Comparison of ENCODE assay signal across 19 cellular contexts in genomic region chr4:86967061-86967460, GRCh38. TPM values are rescaled to one million over a fixed set of nuclear protein-coding genes. Genes with fewer than 3 reads are reported as not detected.
DNase-seq lines count a peak whose midpoint lies in the region; ATAC-seq and TF ChIP-seq lines count a peak whose summit lies in the region.
"Had no signal": no experiment of that assay in that cellular context is flagged by ENCODE, and none has a peak within 500 bp of the region (broad histone marks: within the 10 kb centered on the region; RNA-seq: fewer than 3 reads in every experiment).

No MANE protein-coding gene starts in this region.

- H3K9me3 ChIP-seq in KOPT-K1 (ENCODE audit: insufficient read depth, low read length, poor library complexity, severe bottlenecking) (no peaks in the 10 kb centered on the region), testis (no peaks in the 10 kb centered on the region)
- H3K9me3 ChIP-seq: right lobe of liver had no signal

- H3K4me1 Mint-ChIP-seq in memory B cell = peaks cover 14% of the 10 kb centered on the region

- peak overlapping the region; percentile 65 for H3K27ac ChIP-seq in KOPT-K1 (ENCODE audit: low read depth, low read length, poor library complexity, severe bottlenecking)
- H3K27ac ChIP-seq in testis = no peak overlapping the region
- H3K27ac ChIP-seq: right lobe of liver had no signal

- H3K27me3 Mint-ChIP-seq in memory B cell = no peaks in the 10 kb centered on the region
- H3K27me3 Mint-ChIP-seq: activated CD4-positive, alpha-beta memory T cell treated with anti-CD3 and anti-CD28 coated beads for 36 hours; activated naive CD4-positive, alpha-beta T cell treated with anti-CD3 and anti-CD28 coated beads, Interleukin-2, amount 10 ng/mL, durations not matched to agents 7 days and 5 days; stimulated activated naive CD8-positive, alpha-beta T cell treated with anti-CD3 and anti-CD28 coated beads, Interleukin-15, Interleukin-2, amounts not matched to agents 100 ng/mL and 50 ng/mL, for 24 hours; type B pancreatic cell had no signal

- no peak for TF ChIP-seq CTCF in testis (IDR thresholded peaks at IDR 0.05)

- 82 to 83% methylated on average over 2 of the region's 2 CpGs for WGBS in testis, 2 donors

- H3K4me3 Mint-ChIP-seq in memory B cell = no peak overlapping the region
- H3K4me3 Mint-ChIP-seq: activated CD4-positive, alpha-beta memory T cell treated with anti-CD3 and anti-CD28 coated beads for 36 hours; activated naive CD4-positive, alpha-beta T cell treated with anti-CD3 and anti-CD28 coated beads, Interleukin-2, amount 10 ng/mL, durations not matched to agents 7 days and 5 days; stimulated activated naive CD8-positive, alpha-beta T cell treated with anti-CD3 and anti-CD28 coated beads, Interleukin-15, Interleukin-2, amounts not matched to agents 100 ng/mL and 50 ng/mL, for 24 hours; type B pancreatic cell had no signal

- H3K9me3 Mint-ChIP-seq in memory B cell = no peaks in the 10 kb centered on the region
- H3K9me3 Mint-ChIP-seq: activated CD4-positive, alpha-beta memory T cell treated with anti-CD3 and anti-CD28 coated beads for 36 hours; activated naive CD4-positive, alpha-beta T cell treated with anti-CD3 and anti-CD28 coated beads, Interleukin-2, amount 10 ng/mL, durations not matched to agents 7 days and 5 days; stimulated activated naive CD8-positive, alpha-beta T cell treated with anti-CD3 and anti-CD28 coated beads, Interleukin-15, Interleukin-2, amounts not matched to agents 100 ng/mL and 50 ng/mL, for 24 hours; type B pancreatic cell had no signal

- H3K4me3 ChIP-seq in testis = no peak overlapping the region
- H3K4me3 ChIP-seq: right lobe of liver had no signal

- intact Hi-C loops in testis (cut with DNase I; ENCODE audit: low total_unique reads) = no loop called here

- H3K4me1 ChIP-seq in testis = no peaks in the 10 kb centered on the region

- no peaks in the 10 kb centered on the region for H3K27me3 ChIP-seq in testis
- H3K27me3 ChIP-seq: right lobe of liver had no signal

- H3K27ac Mint-ChIP-seq in memory B cell = no peak overlapping the region
- H3K27ac Mint-ChIP-seq: activated CD4-positive, alpha-beta memory T cell treated with anti-CD3 and anti-CD28 coated beads for 36 hours; activated naive CD4-positive, alpha-beta T cell treated with anti-CD3 and anti-CD28 coated beads, Interleukin-2, amount 10 ng/mL, durations not matched to agents 7 days and 5 days; stimulated activated naive CD8-positive, alpha-beta T cell treated with anti-CD3 and anti-CD28 coated beads, Interleukin-15, Interleukin-2, amounts not matched to agents 100 ng/mL and 50 ng/mL, for 24 hours; type B pancreatic cell had no signal

- DNase-seq in GF-D8 (lab: John Stamatoyannopoulos, UW) = peak; percentile 45
- peak; percentile 47 for DNase-seq in SIG-M5 treated with dmso at 0.1 percent for 504 hours (lab: John Stamatoyannopoulos, UW; ENCODE audit: unreplicated experiment)
- DNase-seq in memory B cell (ENCODE audit: low spot score in 2 of 2) = peak in 1 of 2 donors; percentile 5
- DNase-seq in middle frontal gyrus (ENCODE audit: extremely low spot score, low spot score) = no peak
- no peak for DNase-seq in activated CD4-positive, alpha-beta T cell treated with anti-CD3 and anti-CD28 coated beads, Interleukin-2, amount 50 U/mL, for 4 hours
- DNase-seq in NCI-H1105 treated with DMSO at 0.1 percent for 48 hours (lab: John Stamatoyannopoulos, UW) = no peak
- no peak for DNase-seq in testis
- DNase-seq: activated CD4-positive, alpha-beta memory T cell treated with anti-CD3 and anti-CD28 coated beads for 36 hours; activated naive CD4-positive, alpha-beta T cell treated with anti-CD3 and anti-CD28 coated beads, Interleukin-2, amount 10 ng/mL, durations not matched to agents 7 days and 5 days; activated T-cell treated with anti-CD3 and anti-CD28 coated beads, Interleukin-2, amount 50 U/mL, for 1 hour; GOT3; head of caudate nucleus; NCI-H1105; NCI-H2107; NCI-H526; right lobe of liver had no signal

- peak; percentile 66 for ATAC-seq in memory B cell (ENCODE audit: low read depth)

- H3K36me3 ChIP-seq in KOPT-K1 (ENCODE audit: insufficient read depth, low read length) = no peaks in the 10 kb centered on the region
- no peaks in the 10 kb centered on the region for H3K36me3 ChIP-seq in testis (ENCODE audit: low read depth, missing control alignments)
- H3K36me3 ChIP-seq: right lobe of liver had no signal

- no peak for TF ChIP-seq POLR2A in testis (IDR thresholded peaks at IDR 0.05)

- peaks cover 4% of the 10 kb centered on the region for H3K36me3 Mint-ChIP-seq in memory B cell
- H3K36me3 Mint-ChIP-seq: type B pancreatic cell had no signal

RNA-seq across cellular contexts. Expression of gene AFF1, which starts 32.2 kb away (rescaled TPM):
- 10 to 100 TPM; 53.6 to 56.8 TPM for total RNA-seq in testis
- 15.8 TPM for polyA plus RNA-seq in testis (ENCODE audit: insufficient read depth, low read depth, low replicate concordance)

Comparison
In these comparisons a context has a peak if more than half of its experiments do, and no peak if none do; other contexts are left out.
1. DNase-seq: peak in GF-D8 (single experiment) and SIG-M5 treated with dmso at 0.1 percent for 504 hours (single experiment); none in middle frontal gyrus (single experiment), activated CD4-positive, alpha-beta T cell treated with anti-CD3 and anti-CD28 coated beads, Interleukin-2, amount 50 U/mL, for 4 hours (0 of 2), NCI-H1105 treated with DMSO at 0.1 percent for 48 hours (single experiment) and testis (single experiment).